Comparison of ENCODE assay signal across 2 cellular contexts in genomic region chr6:82240191-82240590, GRCh38.
TF ChIP-seq lines count a peak whose summit lies in the region.

No MANE protein-coding gene starts in this region.

TF ChIP-seq in GM23338, 12 proteins besides CTCF, POLR2A, EP300 and RAD21:
- TF ChIP-seq ZNF331 (CRISPR knock-in tag; IDR thresholded peaks at IDR 0.05; ENCODE audit: low read depth), result no peak
- no peak for TF ChIP-seq EZH2 (IDR thresholded peaks at IDR 0.05; ENCODE audit: low read depth, unreplicated experiment)

TF ChIP-seq in H1, 55 proteins besides CTCF, POLR2A, EP300 and RAD21:
- TF ChIP-seq POLR2AphosphoS5 (IDR thresholded peaks at IDR 0.05; ENCODE audit: low read depth, low read length) (no peak), MAX (IDR thresholded peaks at IDR 0.05) (0 out of 2 replicates have a peak, but pooled peaks have one; percentile 17)
